Comparison of ENCODE assay signal across 11 cellular contexts in the genomic region with DNA sequence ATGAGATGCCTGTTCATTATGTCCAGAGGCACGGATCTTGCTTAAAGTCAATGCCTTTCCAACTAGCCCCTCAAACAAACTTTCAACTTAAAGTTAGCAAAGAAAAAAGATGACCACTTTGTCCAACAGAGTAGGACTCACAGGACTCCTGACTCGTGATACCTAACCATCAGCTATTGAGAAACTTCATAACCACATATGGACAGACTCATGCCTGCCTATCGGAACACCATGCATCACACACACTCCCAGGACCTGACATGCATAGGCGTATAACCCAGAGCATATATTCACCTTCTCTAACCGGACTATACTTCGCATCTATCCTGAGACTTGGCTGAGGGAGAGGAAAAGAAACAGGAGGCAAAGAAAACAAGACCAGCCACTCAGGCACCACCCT. TPM values are rescaled to one million over a fixed set of nuclear protein-coding genes. Genes with fewer than 3 reads are reported as not detected.
DNase-seq lines count a peak whose midpoint lies in the region; ATAC-seq and TF ChIP-seq lines count a peak whose summit lies in the region.
"Had no signal": no experiment of that assay in that cellular context is flagged by ENCODE, and none has a peak within 500 bp of the region (broad histone marks: within the 10 kb centered on the region; RNA-seq: fewer than 3 reads in every experiment).

No MANE protein-coding gene starts in this region.

- peaks cover 16 to 60% of the 10 kb centered on the region in 2 experiments for H3K79me1 ChIP-seq in IMR-90 (ENCODE audit: low read depth in 1 of 2, low read length in 2 of 2)

- H3K9me1 ChIP-seq in IMR-90 (ENCODE audit: insufficient read depth, low read length): peaks cover 23% of the 10 kb centered on the region

- no peak overlapping the region for H2AK9ac ChIP-seq in IMR-90 (replicated peaks; ENCODE audit: low read depth, low read length, poor library complexity)

- no peak overlapping the region for H2BK120ac ChIP-seq in IMR-90 (ENCODE audit: low read depth, low read length)

- H3K36me3 ChIP-seq in IMR-90 (ENCODE audit: control insufficient read depth, insufficient read depth, low read length) (peaks cover 19% of the 10 kb centered on the region), breast epithelium (no peaks in the 10 kb centered on the region), mesodermal cell (ENCODE audit: control insufficient read depth, insufficient read depth, low read length) (peaks cover 64% of the 10 kb centered on the region)

- dilution Hi-C loops in IMR-90 (cut with HindIII; ENCODE audit: low sequenced_read_pairs, unreplicated experiment): no loop called here

- CTCF ChIA-PET in IMR-90 (lab: Yijun Ruan, JAX): no interaction called here

- H3K27ac ChIP-seq in IMR-90 (ENCODE audit: insufficient read depth, low read length): no peak overlapping the region
- peak overlapping the region; percentile 97 to 99 for H3K27ac ChIP-seq in breast epithelium
- H3K27ac ChIP-seq in mesodermal cell (ENCODE audit: low read depth, low read length, severe bottlenecking): no peak overlapping the region

- H4K8ac ChIP-seq in IMR-90 (ENCODE audit: low read depth in 2 of 2, low read length in 2 of 2): no peak overlapping the region

- DNase-seq in AG08395 (ENCODE audit: low spot score) (peak; percentile 14), IMR-90 (peak; percentile 55), breast epithelium (ENCODE audit: low spot score in 2 of 2) (no peak), NCI-H1105 treated with DMSO at 0.1 percent for 48 hours (lab: John Stamatoyannopoulos, UW) (no peak), NCI-H524 treated with DMSO at 0.1 percent for 48 hours (lab: John Stamatoyannopoulos, UW) (no peak), NCI-H2171 (lab: John Stamatoyannopoulos, UW) (no peak)
- DNase-seq: DMS53, mucosa of descending colon, NCI-H226 had no signal

- H2AK5ac ChIP-seq in IMR-90 (ENCODE audit: low read depth, low read length): no peak overlapping the region; the same call in 1 of the 2 replicates

- 61% methylated on average over 2 of the region's 6 CpGs; no CpG with 5 or more reads in 1 of the 2 experiments for WGBS in IMR-90 (ENCODE audit: extremely low coverage in 2 of 2, insufficient read length in 1 of 2), 2 experiments
- 91 to 100% methylated on average over 3 to 4 of the region's 6 CpGs for WGBS in mesodermal cell (ENCODE audit: insufficient coverage in 2 of 2), 2 experiments

- no TSS peak for BruUV-seq in IMR-90 (replicated peaks; lab: Mats Ljungman, UMichigan)

- H4K91ac ChIP-seq in IMR-90 (ENCODE audit: insufficient read depth, low read depth, low read length): no peak overlapping the region

- no peak overlapping the region for H3K56ac ChIP-seq in IMR-90 (ENCODE audit: extremely low read depth, insufficient read depth, low read length)

- H3K4me3 ChIP-seq in IMR-90 (ENCODE audit: insufficient read depth, low read depth, low read length): no peak overlapping the region
- H3K4me3 ChIP-seq in breast epithelium: peak overlapping the region in 2 of 3 donors; percentile 74 to 91
- peak overlapping the region; percentile 2 for H3K4me3 ChIP-seq in mesodermal cell (ENCODE audit: extremely low read depth, insufficient read depth, low read length, poor library complexity, severe bottlenecking)
- H3K4me3 ChIP-seq: mucosa of descending colon had no signal

- H4K5ac ChIP-seq in IMR-90 (ENCODE audit: low read depth, low read length): no peak overlapping the region

- H2BK5ac ChIP-seq in IMR-90 (ENCODE audit: low read depth, low read length, poor library complexity, severe bottlenecking): no peak overlapping the region

- intact Hi-C loops in IMR-90 (cut with micrococcal nuclease) (loop anchor here (5.0 kb wide), 1 partner anchor 445 kb away; no protein-coding TSS in a partner anchor), breast epithelium (cut with DNase I; ENCODE audit: low total_unique reads) (no loop called here)

- peaks cover 42% of the 10 kb centered on the region for H4K20me1 ChIP-seq in IMR-90 (ENCODE audit: insufficient read depth, low read length)

- no peak for TF ChIP-seq POLR2A in IMR-90 (IDR thresholded peaks at IDR 0.05; ENCODE audit: low read depth, low read length)
- no peak for TF ChIP-seq POLR2A in breast epithelium (IDR thresholded peaks at IDR 0.05)

- no peaks in the 10 kb centered on the region for H3K9me3 ChIP-seq in IMR-90 (ENCODE audit: control insufficient read depth, insufficient read depth, low read length)
- no peaks in the 10 kb centered on the region for H3K9me3 ChIP-seq in breast epithelium
- H3K9me3 ChIP-seq in mesodermal cell (ENCODE audit: control insufficient read depth, low read length): no peaks in the 10 kb centered on the region
- H3K9me3 ChIP-seq: mucosa of descending colon had no signal

- no peak overlapping the region for H2AFZ ChIP-seq in IMR-90 (replicated peaks; ENCODE audit: low read length, poor library complexity)

- H3K27me3 ChIP-seq in IMR-90 (ENCODE audit: control insufficient read depth, insufficient read depth, low read length): no peaks in the 10 kb centered on the region
- no peaks in the 10 kb centered on the region for H3K27me3 ChIP-seq in breast epithelium

- 0 out of 2 replicates have a peak overlapping the region, but pooled peaks have one; percentile 13 for H3K9ac ChIP-seq in IMR-90 (ENCODE audit: low read depth, low read length)

- H3K4me1 ChIP-seq in IMR-90 (ENCODE audit: control insufficient read depth, insufficient read depth, low read length): peaks cover 13% of the 10 kb centered on the region
- peaks cover 5 to 18% of the 10 kb centered on the region in 2 donors for H3K4me1 ChIP-seq in breast epithelium
- peaks cover 15% of the 10 kb centered on the region for H3K4me1 ChIP-seq in mesodermal cell (ENCODE audit: control insufficient read depth, insufficient read depth, low read length, poor library complexity, severe bottlenecking)

- POLR2A ChIA-PET in IMR-90 (lab: Charles Lee; ENCODE audit: unreplicated experiment): no interaction called here

- H3K4me2 ChIP-seq in IMR-90 (ENCODE audit: low read depth, low read length): peak overlapping the region; percentile 98

- H3K14ac ChIP-seq in IMR-90 (replicated peaks; ENCODE audit: low read depth, low read length): peak overlapping the region; percentile 43; the same call in 1 of the 2 replicates

- in situ Hi-C loops in IMR-90 (cut with MboI; ENCODE audit: low sequenced_read_pairs): no loop called here

- no peak overlapping the region for H2BK15ac ChIP-seq in IMR-90 (ENCODE audit: low read depth, low read length)

- H2BK20ac ChIP-seq in IMR-90 (ENCODE audit: low read depth, low read length): no peak overlapping the region

- TF ChIP-seq CTCF in IMR-90 (conservative IDR thresholded peaks at IDR 0.05; ENCODE audit: low read depth, low read length): no peak
- no peak for TF ChIP-seq CTCF in breast epithelium (IDR thresholded peaks at IDR 0.05)

- H3K23ac ChIP-seq in IMR-90 (ENCODE audit: low read depth, low read length): peak overlapping the region; percentile 92

- H3K18ac ChIP-seq in IMR-90 (ENCODE audit: low read depth, low read length): no peak overlapping the region

- no peak for ATAC-seq in IMR-90 (ENCODE audit: low read depth)
- no peak for ATAC-seq in GM18873 (IDR thresholded peaks at IDR 0.05; ENCODE audit: low FRiP score, unreplicated experiment)
- ATAC-seq: mucosa of descending colon had no signal

- 0 out of 2 replicates have a peak overlapping the region, but pooled peaks have one; percentile 9 for H3K4ac ChIP-seq in IMR-90 (ENCODE audit: low read depth, low read length)

- no peak for TF ChIP-seq RAD21 in IMR-90 (IDR thresholded peaks at IDR 0.05; ENCODE audit: low read length)

TF ChIP-seq in IMR-90, 13 proteins besides CTCF, POLR2A, EP300 and RAD21 (continues in another document):
- TF ChIP-seq MAZ (IDR thresholded peaks at IDR 0.05; ENCODE audit: borderline replicate concordance, low read depth, low read length) (no peak), FOS (IDR thresholded peaks at IDR 0.05; ENCODE audit: low read depth, low read length) (no peak)

RNA-seq across cellular contexts. Expression of a gene that starts 2.3 kb away (rescaled TPM):
- total RNA-seq in IMR-90 (2012; rRNA removed) (40.0 and 40.8 TPM in 2 replicates), breast epithelium (10 to 100 TPM; 43.0 to 52.8 (median 43.6) TPM)
- polyA plus RNA-seq in IMR-90 (2012; rRNA removed): 29.3 and 40.2 TPM in 2 replicates
- 16.4 and 26.3 TPM in 2 replicates for polyA plus RNA-seq in IMR-90 (2012; cell fraction: cytosol; rRNA removed)
- polyA plus RNA-seq in IMR-90 (2012; cell fraction: nucleus; rRNA removed; ENCODE audit: low replicate concordance): 48.3 and 65.0 TPM in 2 replicates
- polyA plus RNA-seq in mesodermal cell (2013, experiment 1 of 2): 48.8 TPM
- polyA plus RNA-seq in mesodermal cell (2013, experiment 2 of 2): 39.8 TPM

RNA-seq across cellular contexts. Expression of a gene that starts 28.0 kb away (rescaled TPM):
- total RNA-seq in IMR-90 (2012; rRNA removed) (9.1 and 9.7 TPM in 2 replicates), breast epithelium (10 to 100 TPM; 22.1 to 42.0 (median 28.2) TPM)
- polyA plus RNA-seq in IMR-90 (2012; rRNA removed): 14.9 and 16.1 TPM in 2 replicates
- polyA plus RNA-seq in IMR-90 (2012; cell fraction: cytosol; rRNA removed): 3.5 and 6.3 TPM in 2 replicates
- polyA plus RNA-seq in IMR-90 (2012; cell fraction: nucleus; rRNA removed; ENCODE audit: low replicate concordance): 23.8 and 64.0 TPM in 2 replicates
- polyA plus RNA-seq in mesodermal cell (2013, experiment 1 of 2): 17.7 TPM
- polyA plus RNA-seq in mesodermal cell (2013, experiment 2 of 2): 15.8 TPM

RNA-seq across cellular contexts. Expression of a gene that starts 44.5 kb away (rescaled TPM):
- total RNA-seq in IMR-90 (2012; rRNA removed) (510 and 828 TPM in 2 replicates), breast epithelium (100 to 1,000 TPM; 132 to 214 (median 167) TPM)
- 480 and 525 TPM in 2 replicates for polyA plus RNA-seq in IMR-90 (2012; rRNA removed)
- polyA plus RNA-seq in IMR-90 (2012; cell fraction: cytosol; rRNA removed): 600 and 763 TPM in 2 replicates
- 201 and 228 TPM in 2 replicates for polyA plus RNA-seq in IMR-90 (2012; cell fraction: nucleus; rRNA removed; ENCODE audit: low replicate concordance)
- 253 TPM for polyA plus RNA-seq in mesodermal cell (2013, experiment 1 of 2)
- 243 TPM for polyA plus RNA-seq in mesodermal cell (2013, experiment 2 of 2)

RNA-seq across cellular contexts. Expression of a gene that starts 49.0 kb away (rescaled TPM):
- total RNA-seq in IMR-90 (2012; rRNA removed): 1.1 and 1.4 TPM in 2 replicates
- polyA plus RNA-seq in IMR-90 (2012; rRNA removed): 18.2 and 27.8 TPM in 2 replicates
- polyA plus RNA-seq in IMR-90 (2012; cell fraction: cytosol; rRNA removed): 17.3 and 39.2 TPM in 2 replicates
- polyA plus RNA-seq in IMR-90 (2012; cell fraction: nucleus; rRNA removed; ENCODE audit: low replicate concordance): 30.3 and 77.5 TPM in 2 replicates
- total RNA-seq in breast epithelium: 1 to 10 TPM; 6.4 to 9.5 (median 9.3) TPM
- 63.2 TPM for polyA plus RNA-seq in mesodermal cell (2013, experiment 1 of 2)
- 51.2 TPM for polyA plus RNA-seq in mesodermal cell (2013, experiment 2 of 2)

RNA-seq across cellular contexts. Expression of a gene that starts 56.4 kb away (rescaled TPM):
- total RNA-seq in IMR-90 (2012; rRNA removed) (1,170 and 2,401 TPM in 2 replicates), breast epithelium (1,000 to 10,000 TPM; 1,871 to 2,586 (median 2,024) TPM)
- 1,882 and 2,308 TPM in 2 replicates for polyA plus RNA-seq in IMR-90 (2012; rRNA removed)
- polyA plus RNA-seq in IMR-90 (2012; cell fraction: cytosol; rRNA removed): 437 and 806 TPM in 2 replicates
- polyA plus RNA-seq in IMR-90 (2012; cell fraction: nucleus; rRNA removed; ENCODE audit: low replicate concordance): 76.8 and 944 TPM in 2 replicates
- polyA plus RNA-seq in mesodermal cell (2013, experiment 1 of 2): 2,211 TPM
- 2,367 TPM for polyA plus RNA-seq in mesodermal cell (2013, experiment 2 of 2)

Comparison
In these comparisons a context has a peak if more than half of its experiments do, and no peak if none do; other contexts are left out.
1. DNase-seq: peak in AG08395 (single experiment) and IMR-90 (single experiment); none in breast epithelium (0 of 2), NCI-H1105 treated with DMSO at 0.1 percent for 48 hours (single experiment), NCI-H524 treated with DMSO at 0.1 percent for 48 hours (single experiment) and NCI-H2171 (single experiment).
2. H3K27ac ChIP-seq: peak in breast epithelium (2 of 2); none in IMR-90 (single experiment) and mesodermal cell (single experiment).